In the genomic region with DNA sequence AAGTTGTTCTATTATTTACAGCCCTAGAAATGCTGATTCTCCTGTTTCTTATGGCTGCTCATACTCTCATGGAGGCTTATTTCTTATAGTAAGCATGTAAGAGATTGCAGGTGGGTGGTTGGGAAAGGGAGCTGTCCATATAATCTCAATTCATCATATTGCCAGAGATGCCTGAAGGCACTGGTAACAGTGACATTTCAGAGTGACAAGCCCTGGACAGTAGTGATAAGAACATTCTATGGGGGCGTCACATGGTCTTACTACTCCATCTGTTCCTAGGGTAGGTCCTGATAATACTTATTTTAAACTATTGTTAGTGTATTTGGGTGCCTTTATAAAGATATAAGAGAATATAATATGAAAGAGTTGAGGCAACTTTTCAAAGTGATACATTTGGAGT, we compare ENCODE assay signal across 17 cellular contexts.
DNase-seq lines count a peak whose midpoint lies in the region; ATAC-seq, FAIRE-seq and TF ChIP-seq lines count a peak whose summit lies in the region.
"Had no signal": no experiment of that assay in that cellular context is flagged by ENCODE, and none has a peak within 500 bp of the region (broad histone marks: within the 10 kb centered on the region; RNA-seq: fewer than 3 reads in every experiment).

No MANE protein-coding gene starts in this region.

- BruUV-seq in K562 (replicated peaks; lab: Mats Ljungman, UMichigan) = no TSS peak

- no peak for TF ChIP-seq RAD21 in K562 (CRISPR knock-in tag; conservative IDR thresholded peaks at IDR 0.05 in 1 of 2, IDR thresholded peaks at IDR 0.05 in 1 of 2)

- TF ChIP-seq POLR2A in K562 (conservative IDR thresholded peaks at IDR 0.05) (no peak), GM12892 (IDR thresholded peaks at IDR 0.05; ENCODE audit: low read depth, low read length) (no peak)

- in situ Hi-C loops in K562 (cut with MboI) = no loop called here

- peak; percentile 4 for ATAC-seq in GM21717 (IDR thresholded peaks at IDR 0.05; ENCODE audit: unreplicated experiment)
- peak; percentile 63 for ATAC-seq in K562
- no peak for ATAC-seq in GM18517 (IDR thresholded peaks at IDR 0.05; ENCODE audit: unreplicated experiment)

- H3K4me1 ChIP-seq in BLaER1 = peaks cover 62% of the 10 kb centered on the region
- no peaks in the 10 kb centered on the region; a peak in 1 of 5 replicates for H3K4me1 ChIP-seq in K562 (replicated peaks in 1 of 2; ENCODE audit: control insufficient read depth in 2 of 2, insufficient read depth in 2 of 2, low read length in 2 of 2)
- H3K4me1 ChIP-seq: Caco-2 had no signal

- intact Hi-C loops in K562 (cut with micrococcal nuclease) = no loop called here

- H3K27me3 ChIP-seq in BLaER1 = no peaks in the 10 kb centered on the region
- no peaks in the 10 kb centered on the region; a peak in 1 of 5 replicates for H3K27me3 ChIP-seq in K562 (ENCODE audit: control insufficient read depth in 2 of 2, insufficient read depth in 2 of 2, low read length in 2 of 2)

- no peaks in the 10 kb centered on the region; the same call in 1 of the 2 replicates for H3K9me3 ChIP-seq in BLaER1
- H3K9me3 ChIP-seq in K562 (replicated peaks; ENCODE audit: control insufficient read depth, insufficient read depth, low read depth, low read length) = no peaks in the 10 kb centered on the region
- H3K9me3 ChIP-seq: Caco-2 had no signal

- TF ChIP-seq CTCF in K562 (IDR thresholded peaks at IDR 0.05 in 2 of 3, conservative IDR thresholded peaks at IDR 0.05 in 1 of 3; ENCODE audit: insufficient read depth in 2 of 3, low read depth in 1 of 3, low read length in 3 of 3) = no peak

- POLR2A ChIA-PET in K562 (lab: Yijun Ruan, JAX) = no interaction called here

- FAIRE-seq in K562 (lab: Jason Lieb, UNC) (peak; percentile 72), GM12892 (lab: Jason Lieb, UNC) (no peak)
- FAIRE-seq: GM18507 had no signal

- CTCF ChIA-PET in K562 (lab: Yijun Ruan, JAX; ENCODE audit: low intra/inter-chr PET ratio) = no interaction called here

- H3K4me2 ChIP-seq in BLaER1 (peak overlapping the region; percentile 75; the same call in 1 of the 2 replicates), K562 (ENCODE audit: insufficient read depth, low read length) (no peak overlapping the region)

- 0% methylated on average over 1 of the region's 1 CpG for WGBS in K562 (ENCODE audit: insufficient coverage, low coverage, missing lambda C conversion rate)

- TF ChIP-seq EP300 in K562 (IDR thresholded peaks at IDR 0.05; ENCODE audit: low read length) = peak; percentile 63

- H3K9ac ChIP-seq in BLaER1 (no peak overlapping the region), K562 (ENCODE audit: insufficient read depth in 1 of 2, low read depth in 2 of 2, low read length in 2 of 2) (no peak overlapping the region)

- DNase-seq in NCI-H69 (lab: John Stamatoyannopoulos, UW) = peak; percentile 59
- DNase-seq in K562 (ENCODE audit: extremely low read depth in 1 of 4, low spot score in 3 of 4) = peak in 3 of 4 experiments; percentile 8 to 65 (median 24)
- DNase-seq in GM12892 (ENCODE audit: insufficient read length) = no peak
- DNase-seq in NCI-H748 treated with DMSO at 0.1 percent for 48 hours (lab: John Stamatoyannopoulos, UW) = no peak
- DNase-seq in NCI-H2196 (lab: John Stamatoyannopoulos, UW; ENCODE audit: unreplicated experiment) = no peak
- DNase-seq: 8988T, Caco-2, GDM1, H9, NCI-H1105 treated with DMSO at 0.1 percent for 48 hours, NCI-H1694, NCI-H524, Right ventricle myocardium superior had no signal

- H3K4me3 ChIP-seq in BLaER1 = no peak overlapping the region
- no peak overlapping the region for H3K4me3 ChIP-seq in K562

- H4K20me1 ChIP-seq in BLaER1 (no peaks in the 10 kb centered on the region), K562 (replicated peaks; ENCODE audit: control insufficient read depth, insufficient read depth, low read length) (no peaks in the 10 kb centered on the region; the same call in 1 of the 2 replicates)

- no peaks in the 10 kb centered on the region for H3K9me1 ChIP-seq in K562 (ENCODE audit: control insufficient read depth, insufficient read depth, low read length)

- H3K27ac ChIP-seq in BLaER1 (no peak overlapping the region), K562 (ENCODE audit: extremely low read depth, low read depth, low read length) (no peak overlapping the region)

- no peaks in the 10 kb centered on the region for H3K36me3 ChIP-seq in BLaER1
- no peaks in the 10 kb centered on the region for H3K36me3 ChIP-seq in K562 (ENCODE audit: control insufficient read depth, insufficient read depth, low read length)

- no peak overlapping the region for H2AFZ ChIP-seq in K562 (ENCODE audit: low read depth, low read length)

- no peaks in the 10 kb centered on the region for H3K79me2 ChIP-seq in K562 (ENCODE audit: control insufficient read depth, insufficient read depth, low read length)

TF ChIP-seq in K562, 482 proteins besides CTCF, POLR2A, EP300 and RAD21 (continues in another document):
- peak; percentile 72 for TF ChIP-seq TCF3 (CRISPR knock-in tag; IDR thresholded peaks at IDR 0.05)
- TF ChIP-seq TAF1 (IDR thresholded peaks at IDR 0.05; ENCODE audit: control insufficient read depth, extremely low read depth, insufficient read depth, low read length, severe bottlenecking) = no peak
- peak; percentile 77; the same call in 1 of the 2 replicates for TF ChIP-seq SOX6 (IDR thresholded peaks at IDR 0.05)
- TF ChIP-seq MTA2 (IDR thresholded peaks at IDR 0.05; ENCODE audit: low read depth) = peak; percentile 65
- no peak for TF ChIP-seq ZNF217 (CRISPR knock-in tag; IDR thresholded peaks at IDR 0.05)
- TF ChIP-seq FOXM1 (IDR thresholded peaks at IDR 0.05; ENCODE audit: low read depth) = 0 out of 2 replicates have a peak, but pooled peaks have one; percentile 40
- no peak for TF ChIP-seq FOXM1 (CRISPR knock-in tag; IDR thresholded peaks at IDR 0.05; ENCODE audit: low read depth)
- TF ChIP-seq VEZF1 (CRISPR knock-in tag; IDR thresholded peaks at IDR 0.05) = peak; percentile 46
- peak; percentile 82 for TF ChIP-seq NCOR1 (IDR thresholded peaks at IDR 0.05)
- TF ChIP-seq ZNF316 (IDR thresholded peaks at IDR 0.05) = 0 out of 2 replicates have a peak, but pooled peaks have one; percentile 11
- 0 out of 2 replicates have a peak, but pooled peaks have one; percentile 15 for TF ChIP-seq ELF4 (CRISPR knock-in tag; IDR thresholded peaks at IDR 0.05)
- TF ChIP-seq SMAD3 (CRISPR knock-in tag; conservative IDR thresholded peaks at IDR 0.05) = 0 out of 2 replicates have a peak, but pooled peaks have one; percentile 78
- TF ChIP-seq, protein P1, sequence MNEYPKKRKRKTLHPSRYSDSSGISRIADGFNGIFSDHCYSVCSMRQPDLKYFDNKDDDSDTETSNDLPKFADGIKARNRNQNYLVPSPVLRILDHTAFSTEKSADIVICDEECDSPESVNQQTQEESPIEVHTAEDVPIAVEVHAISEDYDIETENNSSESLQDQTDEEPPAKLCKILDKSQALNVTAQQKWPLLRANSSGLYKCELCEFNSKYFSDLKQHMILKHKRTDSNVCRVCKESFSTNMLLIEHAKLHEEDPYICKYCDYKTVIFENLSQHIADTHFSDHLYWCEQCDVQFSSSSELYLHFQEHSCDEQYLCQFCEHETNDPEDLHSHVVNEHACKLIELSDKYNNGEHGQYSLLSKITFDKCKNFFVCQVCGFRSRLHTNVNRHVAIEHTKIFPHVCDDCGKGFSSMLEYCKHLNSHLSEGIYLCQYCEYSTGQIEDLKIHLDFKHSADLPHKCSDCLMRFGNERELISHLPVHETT (CRISPR knock-in tag; conservative IDR thresholded peaks at IDR 0.05 in 1 of 2, IDR thresholded peaks at IDR 0.05 in 1 of 2) = peak in 1 of 2 experiments; percentile 65; a peak in 1 of 4 replicates
- TF ChIP-seq TRIM24 (IDR thresholded peaks at IDR 0.05) = peak; percentile 81 to 83
- no peak for TF ChIP-seq SMARCC2 (IDR thresholded peaks at IDR 0.05; ENCODE audit: low read depth)
- TF ChIP-seq ARHGAP35 (IDR thresholded peaks at IDR 0.05; ENCODE audit: partially characterized antibody) = no peak
- TF ChIP-seq FOSL1 (tag; conservative IDR thresholded peaks at IDR 0.05) = peak; percentile 51; the same call in 1 of the 2 replicates
- no peak for TF ChIP-seq ZEB2 (IDR thresholded peaks at IDR 0.05)
- TF ChIP-seq TAL1 (IDR thresholded peaks at IDR 0.05) = peak; percentile 88
- 0 out of 4 replicates have a peak, but pooled peaks of 1 of the 2 experiments have one; percentile 29 for TF ChIP-seq MAZ (CRISPR knock-in tag; conservative IDR thresholded peaks at IDR 0.05 in 1 of 2, IDR thresholded peaks at IDR 0.05 in 1 of 2)
- TF ChIP-seq ZNF445 (CRISPR knock-in tag; IDR thresholded peaks at IDR 0.05; ENCODE audit: low read depth) = no peak
- peak; percentile 67 for TF ChIP-seq EGR1 (conservative IDR thresholded peaks at IDR 0.05)
- TF ChIP-seq BDP1 (IDR thresholded peaks at IDR 0.05; ENCODE audit: insufficient read depth, insufficient read length) = no peak
- TF ChIP-seq PKNOX1 (IDR thresholded peaks at IDR 0.05) = peak; percentile 56
- TF ChIP-seq KDM1A (IDR thresholded peaks at IDR 0.05) = no peak
- TF ChIP-seq CBFA2T2 (conservative IDR thresholded peaks at IDR 0.05) = peak; percentile 93
- no peak for TF ChIP-seq RHOXF2B (CRISPR knock-in tag; conservative IDR thresholded peaks at IDR 0.05)

Comparison
In these comparisons a context has a peak if more than half of its experiments do, and no peak if none do; other contexts are left out.
1. DNase-seq: peak in NCI-H69 (single experiment) and K562 (3 of 4); none in GM12892 (single experiment), NCI-H748 treated with DMSO at 0.1 percent for 48 hours (single experiment) and NCI-H2196 (single experiment).